Comparison of ENCODE assay signal across 1 cellular context in genomic region chr5:149406203-149406978, GRCh38.
A peak's percentile ranks its signal among the peaks of the same experiment; 100 is the strongest.
TF ChIP-seq lines count a peak whose summit lies in the region.

No MANE protein-coding gene starts in this region.

TF ChIP-seq in K562, 482 proteins besides CTCF, POLR2A, EP300 and RAD21 (continued from another document and continues in another):
- peak; percentile 52 for TF ChIP-seq USF2 (CRISPR knock-in tag; IDR thresholded peaks at IDR 0.05)
- no peak for TF ChIP-seq PTRF (tag; IDR thresholded peaks at IDR 0.05)
- no peak for TF ChIP-seq TFAP4 (CRISPR knock-in tag; IDR thresholded peaks at IDR 0.05; ENCODE audit: borderline replicate concordance)
- TF ChIP-seq ZNF263 (CRISPR knock-in tag; IDR thresholded peaks at IDR 0.05; ENCODE audit: borderline replicate concordance) = peak; percentile 68
- no peak for TF ChIP-seq ETS1 (conservative IDR thresholded peaks at IDR 0.05; ENCODE audit: control insufficient read depth, low read depth, low read length)
- no peak for TF ChIP-seq MGA (IDR thresholded peaks at IDR 0.05)
- no peak for TF ChIP-seq CEBPG (CRISPR knock-in tag; IDR thresholded peaks at IDR 0.05)
- no peak for TF ChIP-seq CEBPG (tag; conservative IDR thresholded peaks at IDR 0.05 in 1 of 2, IDR thresholded peaks at IDR 0.05 in 1 of 2)
- no peak for TF ChIP-seq ZBTB34 (CRISPR knock-in tag; IDR thresholded peaks at IDR 0.05)
- TF ChIP-seq ARID1B (IDR thresholded peaks at IDR 0.05) = no peak
- no peak for TF ChIP-seq ZNF431 (CRISPR knock-in tag; IDR thresholded peaks at IDR 0.05)
- no peak for TF ChIP-seq CREM (IDR thresholded peaks at IDR 0.05; ENCODE audit: low read depth)
- TF ChIP-seq FOXM1 (IDR thresholded peaks at IDR 0.05; ENCODE audit: low read depth) = no peak
- TF ChIP-seq FOXM1 (CRISPR knock-in tag; IDR thresholded peaks at IDR 0.05; ENCODE audit: low read depth) = no peak
- no peak for TF ChIP-seq ZNF41 (CRISPR knock-in tag; conservative IDR thresholded peaks at IDR 0.05)
- no peak for TF ChIP-seq CBX3 (IDR thresholded peaks at IDR 0.05; ENCODE audit: borderline replicate concordance in 1 of 2, low read length in 2 of 2)
- no peak for TF ChIP-seq ID3 (CRISPR knock-in tag; IDR thresholded peaks at IDR 0.05)
- no peak for TF ChIP-seq ID3 (tag; IDR thresholded peaks at IDR 0.05)
- peak; percentile 39 for TF ChIP-seq NFYB (IDR thresholded peaks at IDR 0.05; ENCODE audit: extremely low read depth, insufficient read length)
- TF ChIP-seq ZNF77 (CRISPR knock-in tag; IDR thresholded peaks at IDR 0.05) = no peak
- peak; percentile 76 for TF ChIP-seq USF1 (CRISPR knock-in tag; IDR thresholded peaks at IDR 0.05)
- TF ChIP-seq POLR2B (IDR thresholded peaks at IDR 0.05; ENCODE audit: low read depth, partially characterized antibody) = no peak
- no peak for TF ChIP-seq MBD2 (IDR thresholded peaks at IDR 0.05; ENCODE audit: borderline replicate concordance, low read depth)
- no peak for TF ChIP-seq ZNF318 (IDR thresholded peaks at IDR 0.05; ENCODE audit: borderline replicate concordance in 1 of 2, low read depth in 1 of 2)
- no peak for TF ChIP-seq HMGXB4 (CRISPR knock-in tag; IDR thresholded peaks at IDR 0.05)
